Comparison of ENCODE assay signal across 8 cellular contexts in the genomic region with DNA sequence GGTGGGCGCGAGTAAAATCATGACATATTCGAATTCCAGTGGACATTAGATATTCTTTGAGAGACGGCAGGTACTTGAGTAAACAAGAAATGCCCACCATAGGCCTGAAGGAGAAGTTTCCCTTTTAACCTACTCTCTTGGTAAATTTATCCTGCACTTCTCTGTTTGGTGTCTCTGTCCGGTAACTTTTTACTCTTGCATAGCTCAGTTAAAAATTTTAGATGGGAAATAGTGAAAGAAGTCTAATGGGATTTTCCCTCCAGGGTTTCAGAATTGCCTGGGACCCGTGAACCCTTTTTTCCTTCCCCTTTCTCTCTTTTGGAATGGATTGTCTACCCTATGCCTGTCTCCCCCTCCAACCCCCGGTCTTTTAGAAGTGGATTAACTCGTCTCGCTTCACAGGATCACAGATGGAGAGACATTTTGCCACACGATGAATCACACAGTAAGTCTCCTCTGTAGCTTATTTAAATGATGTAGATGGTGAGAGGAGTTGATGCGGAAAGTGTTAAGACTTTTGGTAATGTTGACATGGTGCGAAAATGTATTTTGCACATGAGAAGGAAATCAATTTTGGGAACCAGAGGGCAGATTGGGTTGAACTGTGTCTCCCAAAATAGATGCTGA. TPM values are rescaled to one million over a fixed set of nuclear protein-coding genes. Genes with fewer than 3 reads are reported as not detected.
DNase-seq lines count a peak whose midpoint lies in the region; ATAC-seq and TF ChIP-seq lines count a peak whose summit lies in the region.

No MANE protein-coding gene starts in this region.

- intact Hi-C loops in lower lobe of right lung (cut with DNase I) = no loop called here

- peak overlapping the region; percentile 91 for H3K4me3 ChIP-seq in Jurkat, Clone E6-1 (ENCODE audit: low read length)
- H3K4me3 ChIP-seq in lower lobe of right lung = peak overlapping the region; percentile 72
- H3K4me3 ChIP-seq in upper lobe of left lung = peak overlapping the region in 3 of 4 donors; percentile 87 to 100 (median 100)

- H3K36me3 ChIP-seq in lower lobe of right lung = peaks cover 8% of the 10 kb centered on the region
- peaks cover 0 to 8% (median 3%) of the 10 kb centered on the region in 4 donors for H3K36me3 ChIP-seq in upper lobe of left lung

- WGBS in upper lobe of left lung, 2 donors = 26 to 28% methylated on average over 12 of the region's 12 CpGs

- H3K27me3 ChIP-seq in lower lobe of right lung (ENCODE audit: low read depth) (no peaks in the 10 kb centered on the region), upper lobe of left lung (no peaks in the 10 kb centered on the region)

- peaks cover 14% of the 10 kb centered on the region for H3K4me1 ChIP-seq in lower lobe of right lung
- H3K4me1 ChIP-seq in upper lobe of left lung = peaks cover 12 to 15% (median 13%) of the 10 kb centered on the region in 4 donors

- TF ChIP-seq EP300 in upper lobe of left lung (IDR thresholded peaks at IDR 0.05) = no peak

- ATAC-seq in GM19463 (IDR thresholded peaks at IDR 0.05; ENCODE audit: unreplicated experiment) = peak; percentile 2
- no peak for ATAC-seq in lower lobe of right lung
- ATAC-seq in upper lobe of left lung (ENCODE audit: low FRiP score in 2 of 2) = no peak

- no peak for TF ChIP-seq POLR2A in upper lobe of left lung (IDR thresholded peaks at IDR 0.05)

- DNase-seq in DMS53 treated with DMSO at 0.1 percent for 48 hours (lab: John Stamatoyannopoulos, UW; ENCODE audit: unreplicated experiment) = peak; percentile 46
- no peak for DNase-seq in Jurkat, Clone E6-1 (ENCODE audit: low read depth, low spot score)
- DNase-seq in amniotic epithelial cell (ENCODE audit: low read depth) = peak; percentile 22
- DNase-seq in lower lobe of right lung = no peak
- no peak for DNase-seq in upper lobe of left lung
- no peak for DNase-seq in amniotic stem cell (lab: John Stamatoyannopoulos, UW)
- no peak for DNase-seq in central memory CD4-positive, alpha-beta T cell

- TF ChIP-seq CTCF in lower lobe of right lung (IDR thresholded peaks at IDR 0.05) = no peak
- TF ChIP-seq CTCF in upper lobe of left lung (IDR thresholded peaks at IDR 0.05) = no peak

- H3K27ac ChIP-seq in lower lobe of right lung (peak overlapping the region; percentile 87), upper lobe of left lung (peak overlapping the region; percentile 84 to 94 (median 87))

- H3K9me3 ChIP-seq in lower lobe of right lung = no peaks in the 10 kb centered on the region
- H3K9me3 ChIP-seq in upper lobe of left lung = no peaks in the 10 kb centered on the region

RNA-seq across cellular contexts. Expression of gene MIPEP, which starts 0.5 kb away (rescaled TPM):
- 11.4 TPM for polyA plus RNA-seq in Jurkat, Clone E6-1 (2012; ENCODE audit: insufficient read depth, insufficient read length)
- total RNA-seq in lower lobe of right lung (18.4 TPM), upper lobe of left lung (10 to 100 TPM; 14.5 to 29.3 (median 19.1) TPM)

RNA-seq across cellular contexts. Expression of gene C1QTNF9B, which starts 7.6 kb away (rescaled TPM):
- polyA plus RNA-seq in Jurkat, Clone E6-1 (2012; ENCODE audit: insufficient read depth, insufficient read length) = 3.9 TPM
- total RNA-seq in lower lobe of right lung = not detected
- not detected for total RNA-seq in upper lobe of left lung

Comparison
In these comparisons a context has a peak if more than half of its experiments do, and no peak if none do; other contexts are left out.
1. DNase-seq: peak in DMS53 treated with DMSO at 0.1 percent for 48 hours (single experiment) and amniotic epithelial cell (single experiment); none in Jurkat, Clone E6-1 (single experiment), lower lobe of right lung (single experiment), upper lobe of left lung (0 of 2), amniotic stem cell (single experiment) and central memory CD4-positive, alpha-beta T cell (single experiment).
2. Peak in every context shown above with its lines, with median percentiles within 50 percentile points of each other: H3K4me3 ChIP-seq.